Comparison of ENCODE assay signal across 8 cellular contexts in genomic region chr2:16608661-16609643, GRCh38. TPM values are rescaled to one million over a fixed set of nuclear protein-coding genes. Genes with fewer than 3 reads are reported as not detected.
A peak's percentile ranks its signal among the peaks of the same experiment; 100 is the strongest.
DNase-seq lines count a peak whose midpoint lies in the region; FAIRE-seq and TF ChIP-seq lines count a peak whose summit lies in the region.

No MANE protein-coding gene starts in this region.

- H3K23ac ChIP-seq in neuronal stem cell (ENCODE audit: low read depth, low read length, poor library complexity), result no peak overlapping the region

- no peak overlapping the region; the same call in 1 of the 2 replicates for H3K27ac ChIP-seq in GM23248
- H3K27ac ChIP-seq in KOPT-K1 (ENCODE audit: low read depth, low read length, poor library complexity, severe bottlenecking), result peak overlapping the region; percentile 55
- no peak overlapping the region for H3K27ac ChIP-seq in RWPE1
- H3K27ac ChIP-seq in neuronal stem cell (replicated peaks; ENCODE audit: low read length), result peak overlapping the region; percentile 60
- H3K27ac ChIP-seq in substantia nigra (ENCODE audit: low read depth, low read length, poor library complexity, severe bottlenecking), result peak overlapping the region; percentile 79

- H2AK5ac ChIP-seq in neuronal stem cell (ENCODE audit: low read depth, low read length), result no peak overlapping the region

- H3K4me3 ChIP-seq in GM23248 (peak overlapping the region; percentile 75), neuronal stem cell (ENCODE audit: low read length in 2 of 2) (peak overlapping the region; percentile 46 to 79)

- H3K4ac ChIP-seq in neuronal stem cell (ENCODE audit: low read length), result no peak overlapping the region

- H3K27me3 ChIP-seq in GM23248 (replicated peaks; ENCODE audit: insufficient read depth) (peaks cover 10% of the 10 kb centered on the region; the same call in 1 of the 2 replicates), neuronal stem cell (ENCODE audit: control insufficient read depth in 3 of 3, insufficient read depth in 3 of 3, low read depth in 1 of 3, low read length in 3 of 3) (no peaks in the 10 kb centered on the region)

- H3K79me2 ChIP-seq in GM23248 (ENCODE audit: insufficient read depth), result no peaks in the 10 kb centered on the region

- no peak overlapping the region for H4K91ac ChIP-seq in neuronal stem cell (ENCODE audit: low read depth, low read length, poor library complexity)

- peak; percentile 88 for TF ChIP-seq CTCF in RWPE1 (conservative IDR thresholded peaks at IDR 0.05; ENCODE audit: low read depth)

- H3K4me2 ChIP-seq in GM23248 (ENCODE audit: unreplicated experiment) (peak overlapping the region; percentile 98), neuronal stem cell (ENCODE audit: insufficient read depth, low read length, poor library complexity, severe bottlenecking) (peak overlapping the region; percentile 77)

- H3K9me2 ChIP-seq in GM23248 (ENCODE audit: insufficient read depth), result no peaks in the 10 kb centered on the region

- POLR2A ChIA-PET in RWPE1 (lab: Yijun Ruan, JAX; ENCODE audit: low non-redundant PET), result no interaction called here

- in situ Hi-C loops in GM23248 (cut with MboI), result no loop called here

- 1 to 2% methylated on average over 21 of the region's 21 CpGs for WGBS in GM23248 (ENCODE audit: low coverage in 1 of 2, low lambda C conversion rate in 2 of 2, missing lambda C conversion rate in 2 of 2), 2 experiments
- WGBS in neuronal stem cell (ENCODE audit: extremely low coverage in 2 of 2, insufficient read length in 2 of 2, insufficient replicate concordance in 1 of 2), 2 donors, result no CpG with 5 or more reads among the region's 21 CpGs

- no peak overlapping the region for H3K14ac ChIP-seq in neuronal stem cell (ENCODE audit: low read length)

- peak overlapping the region; percentile 81 for H3K18ac ChIP-seq in neuronal stem cell (ENCODE audit: low read length)

- no peaks in the 10 kb centered on the region for H3F3A ChIP-seq in GM23248 (ENCODE audit: insufficient read depth)

- no peak for FAIRE-seq in frontal cortex (lab: Jason Lieb, UNC)

- no peaks in the 10 kb centered on the region for H3K9me3 ChIP-seq in GM23248 (ENCODE audit: low read depth)
- no peaks in the 10 kb centered on the region for H3K9me3 ChIP-seq in KOPT-K1 (ENCODE audit: insufficient read depth, low read length, poor library complexity, severe bottlenecking)
- H3K9me3 ChIP-seq in neuronal stem cell (replicated peaks in 1 of 2; ENCODE audit: control insufficient read depth in 2 of 2, insufficient read depth in 1 of 2, low read depth in 1 of 2, low read length in 2 of 2), result no peaks in the 10 kb centered on the region

- CTCF ChIA-PET in RWPE1 (lab: Yijun Ruan, JAX), result interaction anchor here (0.6 to 1.8 kb wide), 19 partner anchors 9 to 1171 kb away, joined by 3 to 10 read pairs (median 3); no protein-coding TSS in a partner anchor

- H2BK5ac ChIP-seq in neuronal stem cell (ENCODE audit: low read length), result no peak overlapping the region

- no peak overlapping the region for H2BK15ac ChIP-seq in neuronal stem cell (ENCODE audit: low read length)

- peak overlapping the region; percentile 97 for H2AFZ ChIP-seq in GM23248
- peak overlapping the region; percentile 85 for H2AFZ ChIP-seq in neuronal stem cell (ENCODE audit: low read length)

- DNase-seq in ELF-1 (ENCODE audit: low read depth, low spot score), result peak; percentile 87
- peak; percentile 87 for DNase-seq in GM23248
- peak; percentile 71 for DNase-seq in RWPE1 (ENCODE audit: low spot score)
- peak; percentile 93 for DNase-seq in activated effector memory CD4-positive, alpha-beta T cell treated with anti-CD3 and anti-CD28 coated beads, Interleukin-2, amount 50 U/mL, for 16 hours
- DNase-seq in frontal cortex (ENCODE audit: low spot score in 2 of 2), result peak; percentile 51 to 52
- DNase-seq in neuronal stem cell (ENCODE audit: low spot score), result peak; percentile 81
- peak; percentile 8 to 89 (median 77) for DNase-seq in substantia nigra (lab: John Stamatoyannopoulos, UW)

- no peaks in the 10 kb centered on the region for H3K4me1 ChIP-seq in GM23248 (ENCODE audit: insufficient read depth)
- peaks cover under 1 to 5% of the 10 kb centered on the region in 2 donors for H3K4me1 ChIP-seq in neuronal stem cell (ENCODE audit: control insufficient read depth in 2 of 2, insufficient read depth in 1 of 2, low read depth in 1 of 2, low read length in 2 of 2)

- no peak overlapping the region for H2BK120ac ChIP-seq in neuronal stem cell (ENCODE audit: low read depth, low read length)

- peak overlapping the region; percentile 41; the same call in 1 of the 2 replicates for H3K9ac ChIP-seq in GM23248
- peak overlapping the region; percentile 75 for H3K9ac ChIP-seq in neuronal stem cell (ENCODE audit: low read depth, low read length, poor library complexity)

- H3K79me1 ChIP-seq in neuronal stem cell (ENCODE audit: low read depth, low read length), result no peaks in the 10 kb centered on the region

- no peaks in the 10 kb centered on the region for H4K20me1 ChIP-seq in GM23248 (ENCODE audit: insufficient read depth)

- H3K36me3 ChIP-seq in GM23248 (ENCODE audit: low read depth) (no peaks in the 10 kb centered on the region), KOPT-K1 (ENCODE audit: insufficient read depth, low read length) (no peaks in the 10 kb centered on the region), neuronal stem cell (replicated peaks in 1 of 2; ENCODE audit: control insufficient read depth in 2 of 2, insufficient read depth in 2 of 2, low read length in 2 of 2) (no peaks in the 10 kb centered on the region)

- H4K8ac ChIP-seq in neuronal stem cell (ENCODE audit: low read depth, low read length), result no peak overlapping the region

- no peak overlapping the region for H2BK12ac ChIP-seq in neuronal stem cell (ENCODE audit: low read length)

RNA-seq across cellular contexts. Expression of gene CYRIA, which starts 56.7 kb away (rescaled TPM):
- total RNA-seq in GM23248 (2014; rRNA removed; shearing (Covaris generic)), result not detected in 2 replicates
- polyA plus RNA-seq in GM23248 (2016; fragmentation: Nextera tagmentation; extraction: Ambion mirVana), result not detected in 2 replicates
- 227 TPM for total RNA-seq in frontal cortex
- 2.1 TPM for polyA plus RNA-seq in neuronal stem cell (2013, experiment 1 of 2)
- 2.2 TPM for polyA plus RNA-seq in neuronal stem cell (2013, experiment 2 of 2)

Comparison
In these comparisons a context has a peak if more than half of its experiments do, and no peak if none do; other contexts are left out.
1. H3K27ac ChIP-seq: peak in KOPT-K1 (single experiment), neuronal stem cell (single experiment) and substantia nigra (single experiment); none in GM23248 (single experiment) and RWPE1 (single experiment).
2. RNA of gene CYRIA, which starts 56.7 kb away (total RNA-seq): 227 TPM in frontal cortex (single experiment); not detected in GM23248; every median in the first group is over 100 times any median in the second.
3. Peak in every context shown above with its lines, with median percentiles within 50 percentile points of each other: DNase-seq.